12 cellular contexts compared by ENCODE assay signal in the genomic region with DNA sequence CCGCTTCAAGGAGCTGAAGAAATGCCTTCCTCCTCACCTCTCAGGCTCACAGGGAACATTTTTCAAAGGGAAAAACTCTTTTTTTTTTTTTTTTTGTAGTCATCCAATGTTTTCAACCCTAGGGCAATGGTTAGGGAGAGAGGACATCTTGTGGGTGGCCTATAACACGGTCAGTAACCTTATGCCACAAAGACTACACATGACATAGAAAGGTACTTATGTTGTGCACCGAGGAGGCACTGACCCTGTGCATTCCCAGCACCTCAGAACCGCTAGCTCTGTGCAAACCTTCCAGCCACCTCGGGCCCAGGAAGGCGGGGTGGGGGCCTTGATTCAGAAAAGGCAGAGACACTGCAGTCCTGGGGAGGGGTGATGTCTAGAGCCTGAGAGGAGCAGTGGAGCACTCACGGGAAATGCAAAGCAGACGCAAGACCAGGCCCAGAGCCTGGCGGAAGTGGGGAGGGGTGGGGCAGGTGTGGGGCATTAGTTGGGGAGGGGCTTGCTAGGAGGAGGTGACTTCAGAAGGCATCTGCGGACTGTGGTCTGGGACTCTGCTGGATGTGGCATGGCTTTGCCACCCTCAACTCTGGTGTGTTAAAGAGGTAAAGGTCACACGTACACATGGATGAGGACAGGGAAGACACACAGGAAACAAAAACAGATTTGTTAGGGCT.
DNase-seq lines count a peak whose midpoint lies in the region; ATAC-seq and TF ChIP-seq lines count a peak whose summit lies in the region.
"Had no signal": no experiment of that assay in that cellular context is flagged by ENCODE, and none has a peak within 500 bp of the region (broad histone marks: within the 10 kb centered on the region; RNA-seq: fewer than 3 reads in every experiment).

No MANE protein-coding gene starts in this region.

- H3K9me3 ChIP-seq in KOPT-K1 (ENCODE audit: insufficient read depth, low read length, poor library complexity, severe bottlenecking), result no peaks in the 10 kb centered on the region
- H3K9me3 ChIP-seq: left lung had no signal

- no peak for TF ChIP-seq CTCF in activated CD8-positive, alpha-beta T cell treated with anti-CD3 and anti-CD28 coated beads for 36 hours (IDR thresholded peaks at IDR 0.05)

- peaks cover 6% of the 10 kb centered on the region for H3K4me1 Mint-ChIP-seq in activated CD8-positive, alpha-beta T cell treated with anti-CD3 and anti-CD28 coated beads for 36 hours (ENCODE audit: low read depth)
- peaks cover 6 to 13% of the 10 kb centered on the region in 2 donors for H3K4me1 Mint-ChIP-seq in natural killer cell treated with Interleukin-12 subunit alpha and Interleukin-12 subunit beta and Interleukin-15 and Interleukin-18, amount 100 ng/mL, for 72 hours (ENCODE audit: low read depth in 2 of 2)

- H3K36me3 Mint-ChIP-seq in activated CD8-positive, alpha-beta T cell treated with anti-CD3 and anti-CD28 coated beads for 36 hours (ENCODE audit: low read depth), result peaks cover 10% of the 10 kb centered on the region
- peaks cover 8% of the 10 kb centered on the region for H3K36me3 Mint-ChIP-seq in natural killer cell treated with Interleukin-12 subunit alpha and Interleukin-12 subunit beta and Interleukin-15 and Interleukin-18, amount 100 ng/mL, for 72 hours

- H3K36me3 ChIP-seq in KOPT-K1 (ENCODE audit: insufficient read depth, low read length), result no peaks in the 10 kb centered on the region
- H3K36me3 ChIP-seq: left lung had no signal

- ATAC-seq in activated CD8-positive, alpha-beta T cell treated with anti-CD3 and anti-CD28 coated beads for 36 hours, result peak; percentile 58
- ATAC-seq in natural killer cell treated with Interleukin-12 subunit alpha and Interleukin-12 subunit beta and Interleukin-15 and Interleukin-18, amount 100 ng/mL, for 72 hours, result peak; percentile 52 to 72
- ATAC-seq in HG02678 (IDR thresholded peaks at IDR 0.05; ENCODE audit: unreplicated experiment) (no peak), HG03565 (IDR thresholded peaks at IDR 0.05; ENCODE audit: unreplicated experiment) (no peak)

- DNase-seq in NCI-H510A treated with DMSO at 0.1 percent for 48 hours (lab: John Stamatoyannopoulos, UW), result peak; percentile 22
- DNase-seq in NCI-H510A (lab: John Stamatoyannopoulos, UW), result no peak
- peak; percentile 26 for DNase-seq in activated CD8-positive, alpha-beta T cell treated with anti-CD3 and anti-CD28 coated beads for 36 hours
- DNase-seq in natural killer cell treated with Interleukin-12 subunit alpha and Interleukin-12 subunit beta and Interleukin-15 and Interleukin-18, amount 100 ng/mL, for 72 hours (ENCODE audit: low spot score), result no peak
- DNase-seq in stimulated activated CD4-positive, alpha-beta T cell treated with anti-CD3 and anti-CD28 coated beads, Interleukin-2, amount 100 ng/mL, for 48 hours, result no peak
- DNase-seq: 8988T; activated CD4-positive, alpha-beta T cell treated with anti-CD3 and anti-CD28 coated beads for 48 hours; activated naive CD4-positive, alpha-beta T cell; left lung had no signal

- intact Hi-C loops in activated CD8-positive, alpha-beta T cell treated with anti-CD3 and anti-CD28 coated beads for 36 hours (cut with micrococcal nuclease), result no loop called here

- peak overlapping the region; percentile 34 for H3K27ac ChIP-seq in KOPT-K1 (ENCODE audit: low read depth, low read length, poor library complexity, severe bottlenecking)
- H3K27ac ChIP-seq: left lung had no signal

- H3K4me3 Mint-ChIP-seq in activated CD8-positive, alpha-beta T cell treated with anti-CD3 and anti-CD28 coated beads for 36 hours, result no peak overlapping the region
- no peak overlapping the region for H3K4me3 Mint-ChIP-seq in natural killer cell treated with Interleukin-12 subunit alpha and Interleukin-12 subunit beta and Interleukin-15 and Interleukin-18, amount 100 ng/mL, for 72 hours

- no peaks in the 10 kb centered on the region for H3K9me3 Mint-ChIP-seq in activated CD8-positive, alpha-beta T cell treated with anti-CD3 and anti-CD28 coated beads for 36 hours
- no peaks in the 10 kb centered on the region for H3K9me3 Mint-ChIP-seq in natural killer cell treated with Interleukin-12 subunit alpha and Interleukin-12 subunit beta and Interleukin-15 and Interleukin-18, amount 100 ng/mL, for 72 hours

- CTCF ChIA-PET in activated CD8-positive, alpha-beta T cell treated with anti-CD3 and anti-CD28 coated beads for 36 hours (lab: Charles Lee), result interaction anchor here (1.0 to 1.7 kb wide), 2 partner anchors 222 kb away, joined by 4 read pairs; no protein-coding TSS in a partner anchor

- peak overlapping the region; percentile 23 for H3K27ac Mint-ChIP-seq in activated CD8-positive, alpha-beta T cell treated with anti-CD3 and anti-CD28 coated beads for 36 hours
- H3K27ac Mint-ChIP-seq in natural killer cell treated with Interleukin-12 subunit alpha and Interleukin-12 subunit beta and Interleukin-15 and Interleukin-18, amount 100 ng/mL, for 72 hours, result no peak overlapping the region

- no peaks in the 10 kb centered on the region for H3K27me3 Mint-ChIP-seq in activated CD8-positive, alpha-beta T cell treated with anti-CD3 and anti-CD28 coated beads for 36 hours
- H3K27me3 Mint-ChIP-seq in natural killer cell treated with Interleukin-12 subunit alpha and Interleukin-12 subunit beta and Interleukin-15 and Interleukin-18, amount 100 ng/mL, for 72 hours, result no peaks in the 10 kb centered on the region

- POLR2A ChIA-PET in activated CD8-positive, alpha-beta T cell treated with anti-CD3 and anti-CD28 coated beads for 36 hours (lab: Charles Lee), result no interaction called here

Comparison
In these comparisons a context has a peak if more than half of its experiments do, and no peak if none do; other contexts are left out.
1. DNase-seq: peak in NCI-H510A treated with DMSO at 0.1 percent for 48 hours (single experiment) and activated CD8-positive, alpha-beta T cell treated with anti-CD3 and anti-CD28 coated beads for 36 hours (single experiment); none in NCI-H510A (single experiment), natural killer cell treated with Interleukin-12 subunit alpha and Interleukin-12 subunit beta and Interleukin-15 and Interleukin-18, amount 100 ng/mL, for 72 hours (single experiment) and stimulated activated CD4-positive, alpha-beta T cell treated with anti-CD3 and anti-CD28 coated beads, Interleukin-2, amount 100 ng/mL, for 48 hours (0 of 2).
2. ATAC-seq: peak in activated CD8-positive, alpha-beta T cell treated with anti-CD3 and anti-CD28 coated beads for 36 hours (single experiment) and natural killer cell treated with Interleukin-12 subunit alpha and Interleukin-12 subunit beta and Interleukin-15 and Interleukin-18, amount 100 ng/mL, for 72 hours (2 of 2); none in HG02678 (single experiment) and HG03565 (single experiment).